Comparison of ENCODE assay signal across 20 cellular contexts in the genomic region with DNA sequence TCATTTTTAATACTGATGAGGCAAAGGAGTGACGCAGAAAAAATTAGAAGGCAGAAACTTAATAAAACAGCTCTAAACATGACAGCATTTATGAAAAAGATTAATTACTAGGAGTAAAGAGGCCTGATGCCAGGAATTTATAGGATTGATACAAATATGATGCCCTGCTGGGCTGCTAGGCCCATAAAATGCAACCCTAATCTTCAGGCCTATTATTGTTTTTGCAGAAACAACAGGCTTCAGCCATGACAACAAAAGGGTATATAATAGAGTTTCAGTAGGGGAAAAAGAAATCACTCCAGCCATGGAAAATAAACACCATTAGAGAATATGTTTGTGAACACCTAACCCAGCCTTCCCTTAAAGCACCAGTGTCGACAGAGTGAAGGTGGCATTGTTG. TPM values are rescaled to one million over a fixed set of nuclear protein-coding genes. Genes with fewer than 3 reads are reported as not detected.
"Had no signal": no experiment of that assay in that cellular context is flagged by ENCODE, and none has a peak within 500 bp of the region (broad histone marks: within the 10 kb centered on the region; RNA-seq: fewer than 3 reads in every experiment).

No MANE protein-coding gene starts in this region.

- H3K4me1 Mint-ChIP-seq: central memory CD8-positive, alpha-beta T cell; mesothelial cell of epicardium; stimulated activated memory B cell treated with anti-CD40 and anti-IgM and Interleukin-4, amounts not matched to agents 10 μg/mL and 1 μg/mL and 100 μg/mL, for 72 hours had no signal

- H3K27ac Mint-ChIP-seq: activated CD8-positive, alpha-beta T cell treated with anti-CD3 and anti-CD28 coated beads for 36 hours; activated naive CD4-positive, alpha-beta T cell treated with anti-CD3 and anti-CD28 coated beads, Interleukin-2, amount 50 U/mL, for 72 hours; mesothelial cell of epicardium; nephron progenitor cell; progenitor cell of endocrine pancreas; stimulated activated memory B cell treated with anti-CD40 and anti-IgM and Interleukin-4, amounts not matched to agents 10 μg/mL and 1 μg/mL and 100 μg/mL, for 72 hours; WTC11 had no signal

- DNase-seq: activated CD4-positive, alpha-beta T cell treated with anti-CD3 and anti-CD28 coated beads for 48 hours; activated CD8-positive, alpha-beta T cell treated with anti-CD3 and anti-CD28 coated beads for 36 hours; activated gamma-delta T cell; activated T-cell treated with anti-CD3 and anti-CD28 coated beads, Interleukin-2, amount 50 U/mL, for 4 hours; body of pancreas; cortex of kidney; effector CD4-positive, alpha-beta T cell; esophagus squamous epithelium; islet precursor cell; nephron progenitor cell; occipital lobe; stimulated activated CD4-positive, alpha-beta T cell treated with anti-CD3 and anti-CD28 coated beads, Interleukin-2, amount 100 ng/mL, for 48 hours had no signal

- H3K36me3 Mint-ChIP-seq: activated naive CD4-positive, alpha-beta T cell treated with anti-CD3 and anti-CD28 coated beads, Interleukin-2, amount 50 U/mL, for 72 hours; mesothelial cell of epicardium; stimulated activated memory B cell treated with anti-CD40 and anti-IgM and Interleukin-4, amounts not matched to agents 10 μg/mL and 1 μg/mL and 100 μg/mL, for 72 hours; WTC11 had no signal

- H3K4me3 Mint-ChIP-seq: activated CD8-positive, alpha-beta T cell treated with anti-CD3 and anti-CD28 coated beads for 36 hours; activated T-cell treated with anti-CD3 and anti-CD28 coated beads, Interleukin-2, amount 50 U/mL, for 4 hours; central memory CD8-positive, alpha-beta T cell; mesothelial cell of epicardium; nephron progenitor cell; stimulated activated memory B cell treated with anti-CD40 and anti-IgM and Interleukin-4, amounts not matched to agents 10 μg/mL and 1 μg/mL and 100 μg/mL, for 72 hours; WTC11 had no signal

- H3K9me3 Mint-ChIP-seq: activated CD8-positive, alpha-beta T cell treated with anti-CD3 and anti-CD28 coated beads for 36 hours; activated naive CD4-positive, alpha-beta T cell treated with anti-CD3 and anti-CD28 coated beads, Interleukin-2, amount 50 U/mL, for 72 hours; activated T-cell treated with anti-CD3 and anti-CD28 coated beads, Interleukin-2, amount 50 U/mL, for 4 hours; central memory CD8-positive, alpha-beta T cell; mesothelial cell of epicardium; stimulated activated memory B cell treated with anti-CD40 and anti-IgM and Interleukin-4, amounts not matched to agents 10 μg/mL and 1 μg/mL and 100 μg/mL, for 72 hours; WTC11 had no signal

- H3K27me3 Mint-ChIP-seq: stimulated activated memory B cell treated with anti-CD40 and anti-IgM and Interleukin-4, amounts not matched to agents 10 μg/mL and 1 μg/mL and 100 μg/mL, for 72 hours had no signal

RNA-seq across cellular contexts. Expression of a gene that starts 50.6 kb away (rescaled TPM):
- polyA plus RNA-seq: endothelial cell of umbilical vein, lung had no signal
